ENCODE assay signal across 1 cellular context in the genomic region with DNA sequence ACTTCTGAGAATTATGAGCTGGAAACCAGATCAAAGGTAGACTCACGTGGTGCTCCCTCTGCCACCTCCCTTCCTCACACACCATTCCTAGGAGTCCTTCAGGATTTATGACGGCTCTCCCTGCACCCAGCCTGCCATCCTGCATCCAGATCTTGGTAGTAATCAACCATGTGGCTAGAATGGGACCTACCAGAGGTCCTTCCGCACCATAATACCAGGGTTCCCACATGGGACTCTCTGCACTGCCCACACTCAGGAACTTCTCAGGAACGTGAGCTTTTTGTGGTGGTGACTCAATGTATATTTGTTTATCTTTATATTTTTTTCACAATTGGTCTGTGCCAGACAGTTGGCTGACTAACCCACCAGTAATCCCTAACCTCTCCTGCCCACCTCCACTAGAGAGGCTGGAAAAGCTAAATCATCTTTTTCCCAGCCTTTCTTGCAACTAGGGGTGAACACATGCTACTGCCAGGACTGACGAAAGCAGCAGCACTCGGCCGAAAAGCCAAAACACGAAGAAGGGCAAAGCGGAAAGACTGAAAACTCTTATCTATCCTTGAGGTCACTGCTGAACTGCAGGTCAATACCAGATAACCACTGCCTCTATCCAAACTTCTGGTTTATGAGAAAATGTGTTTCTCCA.
TF ChIP-seq lines count a peak whose summit lies in the region.

No MANE protein-coding gene starts in this region.

TF ChIP-seq in K562, 482 proteins besides CTCF, POLR2A, EP300 and RAD21 (continued from another document):
- TF ChIP-seq ATF3 (IDR thresholded peaks at IDR 0.05), result peak; percentile 16; the same call in 1 of the 2 replicates
- no peak for TF ChIP-seq ATF3 (CRISPR knock-in tag; conservative IDR thresholded peaks at IDR 0.05)
- peak in 1 of 2 experiments; percentile 9 for TF ChIP-seq E2F6 (IDR thresholded peaks at IDR 0.05; ENCODE audit: borderline replicate concordance in 1 of 2, extremely low read depth in 1 of 2, insufficient read depth in 1 of 2, insufficient read length in 1 of 2, low read depth in 1 of 2, low read length in 1 of 2, poor library complexity in 1 of 2, severe bottlenecking in 1 of 2)
- TF ChIP-seq NR2C2 (CRISPR knock-in tag; IDR thresholded peaks at IDR 0.05), result no peak
- peak; percentile 68 for TF ChIP-seq NR2C2 (tag; IDR thresholded peaks at IDR 0.05)
- TF ChIP-seq ZNF263 (CRISPR knock-in tag; IDR thresholded peaks at IDR 0.05; ENCODE audit: borderline replicate concordance), result 0 out of 2 replicates have a peak, but pooled peaks have one; percentile 49
- TF ChIP-seq PRDM10 (IDR thresholded peaks at IDR 0.05; ENCODE audit: partially characterized antibody), result no peak
- TF ChIP-seq, protein P1, sequence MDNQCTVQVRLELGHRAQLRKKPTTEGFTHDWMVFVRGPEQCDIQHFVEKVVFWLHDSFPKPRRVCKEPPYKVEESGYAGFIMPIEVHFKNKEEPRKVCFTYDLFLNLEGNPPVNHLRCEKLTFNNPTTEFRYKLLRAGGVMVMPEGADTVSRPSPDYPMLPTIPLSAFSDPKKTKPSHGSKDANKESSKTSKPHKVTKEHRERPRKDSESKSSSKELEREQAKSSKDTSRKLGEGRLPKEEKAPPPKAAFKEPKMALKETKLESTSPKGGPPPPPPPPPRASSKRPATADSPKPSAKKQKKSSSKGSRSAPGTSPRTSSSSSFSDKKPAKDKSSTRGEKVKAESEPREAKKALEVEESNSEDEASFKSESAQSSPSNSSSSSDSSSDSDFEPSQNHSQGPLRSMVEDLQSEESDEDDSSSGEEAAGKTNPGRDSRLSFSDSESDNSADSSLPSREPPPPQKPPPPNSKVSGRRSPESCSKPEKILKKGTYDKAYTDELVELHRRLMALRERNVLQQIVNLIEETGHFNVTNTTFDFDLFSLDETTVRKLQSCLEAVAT (IDR thresholded peaks at IDR 0.05), result no peak
- peak; percentile 36; the same call in 1 of the 2 replicates for TF ChIP-seq SMARCA4 (IDR thresholded peaks at IDR 0.05)
- 0 out of 4 replicates have a peak, but pooled peaks of 1 of the 2 experiments have one; percentile 38 for TF ChIP-seq FOXA3 (CRISPR knock-in tag; conservative IDR thresholded peaks at IDR 0.05 in 1 of 2, IDR thresholded peaks at IDR 0.05 in 1 of 2)
